Comparison of ENCODE assay signal across 10 cellular contexts in the genomic region with DNA sequence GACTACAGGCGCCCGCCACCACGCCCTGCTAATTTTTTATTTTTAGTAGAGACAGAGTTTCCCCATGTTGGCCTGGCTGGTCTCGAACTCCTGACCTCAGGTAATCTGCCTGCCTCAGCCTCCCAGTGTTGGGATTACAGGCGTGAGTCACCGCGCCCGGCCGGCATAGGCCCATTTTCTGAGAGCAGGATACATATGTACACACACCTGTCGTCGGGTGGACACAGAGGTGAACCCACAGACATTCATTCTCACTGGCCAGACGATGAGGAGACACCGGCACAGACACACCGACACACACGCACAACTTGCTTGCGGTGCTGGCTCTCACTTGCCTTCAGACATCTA. TPM values are rescaled to one million over a fixed set of nuclear protein-coding genes. Genes with fewer than 3 reads are reported as not detected.
DNase-seq lines count a peak whose midpoint lies in the region; ATAC-seq and TF ChIP-seq lines count a peak whose summit lies in the region.
"Had no signal": no experiment of that assay in that cellular context is flagged by ENCODE, and none has a peak within 500 bp of the region (broad histone marks: within the 10 kb centered on the region; RNA-seq: fewer than 3 reads in every experiment).

No MANE protein-coding gene starts in this region.

- H3K27me3 ChIP-seq in H7 (ENCODE audit: control insufficient read depth, insufficient read depth, low read length), result peaks cover 10% of the 10 kb centered on the region
- no peaks in the 10 kb centered on the region for H3K27me3 ChIP-seq in ascending aorta
- H3K27me3 ChIP-seq in spleen (replicated peaks in 1 of 7), result peaks cover 0 to 23% (median 10%) of the 10 kb centered on the region in 7 donors

- intact Hi-C loops in ascending aorta (cut with DNase I) (no loop called here), spleen (cut with DNase I; ENCODE audit: low total_unique reads) (no loop called here)

- H3K9me3 ChIP-seq in ascending aorta (no peaks in the 10 kb centered on the region), spleen (no peaks in the 10 kb centered on the region)

- no peak for TF ChIP-seq POLR2A in spleen (IDR thresholded peaks at IDR 0.05)

- H3K27ac ChIP-seq in ascending aorta (peak overlapping the region in 1 of 2 donors; percentile 60), spleen (no peak overlapping the region)

- H3K4me1 ChIP-seq in ascending aorta (peaks cover 0 to 6% of the 10 kb centered on the region in 2 donors), spleen (peaks cover 3 to 16% (median 14%) of the 10 kb centered on the region in 6 donors)

- H3K36me3 ChIP-seq in H7 (replicated peaks; ENCODE audit: control insufficient read depth, insufficient read depth, low read length) (no peaks in the 10 kb centered on the region), ascending aorta (no peaks in the 10 kb centered on the region), spleen (no peaks in the 10 kb centered on the region)

- no peak for DNase-seq in H7
- DNase-seq in ascending aorta (ENCODE audit: low spot score in 2 of 2), result no peak
- no peak for DNase-seq in spleen
- DNase-seq in NCI-H82 treated with DMSO at 0.1 percent for 48 hours (lab: John Stamatoyannopoulos, UW; ENCODE audit: unreplicated experiment), result no peak
- no peak for DNase-seq in 8988T
- DNase-seq in activated CD4-positive, alpha-beta T cell treated with anti-CD3 and anti-CD28 coated beads for 48 hours, result no peak
- DNase-seq: activated CD4-positive, alpha-beta T cell treated with anti-CD3 and anti-CD28 coated beads for 1 hour had no signal

- 83 to 91% (median 87%) methylated on average over 15 to 16 of the region's 16 CpGs for WGBS in spleen, 5 donors

- no peak for TF ChIP-seq CTCF in ascending aorta (IDR thresholded peaks at IDR 0.05)
- no peak for TF ChIP-seq CTCF in spleen (IDR thresholded peaks at IDR 0.05 in 8 of 11, conservative IDR thresholded peaks at IDR 0.05 in 3 of 11)

- ATAC-seq in HG03175 (IDR thresholded peaks at IDR 0.05; ENCODE audit: unreplicated experiment), result no peak

- H3K4me3 ChIP-seq in H7 (ENCODE audit: insufficient read depth, low read depth, low read length), result peak overlapping the region; percentile 64
- peak overlapping the region; percentile 65 to 73 for H3K4me3 ChIP-seq in ascending aorta
- peak overlapping the region; percentile 57 for H3K4me3 ChIP-seq in iPS-11a (ENCODE audit: low read depth, low read length)
- H3K4me3 ChIP-seq in spleen, result peak overlapping the region in 5 of 8 donors; percentile 29 to 69 (median 44)

RNA-seq across cellular contexts. Expression of gene PTCH2, which starts 0.7 kb away (rescaled TPM):
- 0.18 and 0.42 TPM in 2 replicates for total RNA-seq in H7 (2014; rRNA removed; shearing (Covaris generic))
- total RNA-seq in ascending aorta (not detected), spleen (1 to 10 TPM; 1.0 to 1.5 (median 1.2) TPM)
- 1 to 10 TPM in 2 of 3 donors, under 1 TPM in 1; 0.56 to 1.6 (median 1.3) TPM for polyA plus RNA-seq in spleen

RNA-seq across cellular contexts. Expression of gene BTBD19, which starts 34.1 kb away (rescaled TPM):
- total RNA-seq in H7 (2014; rRNA removed; shearing (Covaris generic)), result 0.78 and 1.4 TPM in 2 replicates
- total RNA-seq in ascending aorta (15.1 TPM), spleen (10 to 100 TPM in 1 of 7 donors, 1 to 10 TPM in 6; 2.8 to 11.9 (median 7.3) TPM)
- 1 to 10 TPM in 2 of 3 donors, under 1 TPM in 1; 0.73 to 5.5 (median 1.1) TPM for polyA plus RNA-seq in spleen

RNA-seq across cellular contexts. Expression of gene DYNLT4, which starts 35.2 kb away (rescaled TPM):
- total RNA-seq in H7 (2014; rRNA removed; shearing (Covaris generic)), result 1.00 TPM in 1 of 2 replicates, not detected in the other
- not detected for total RNA-seq in ascending aorta
- total RNA-seq in spleen, result 1 to 10 TPM in 2 of 7 donors, under 1 TPM in 2, not detected in 3; 0.82 to 2.1 (median 1.1) TPM
- polyA plus RNA-seq in spleen, result under 1 TPM; 0.15 to 0.58 (median 0.22) TPM
- total RNA-seq: LHCN-M2 had no signal

RNA-seq across cellular contexts. Expression of gene PLK3, which starts 42.2 kb away (rescaled TPM):
- 4.9 and 10.1 TPM in 2 replicates for total RNA-seq in H7 (2014; rRNA removed; shearing (Covaris generic))
- 107 TPM for total RNA-seq in ascending aorta
- 10 to 100 TPM; 22.0 to 51.7 (median 33.1) TPM for total RNA-seq in spleen
- polyA plus RNA-seq in spleen, result 10 to 100 TPM; 14.7 to 24.6 (median 24.3) TPM

RNA-seq across cellular contexts. Expression of gene BEST4, which starts 54.4 kb away (rescaled TPM):
- 0.80 and 1.4 TPM in 2 replicates for total RNA-seq in H7 (2014; rRNA removed; shearing (Covaris generic))
- total RNA-seq in ascending aorta (not detected), spleen (under 1 TPM in 4 of 7 donors, not detected in 3; 0.16 to 0.61 (median 0.30) TPM)
- polyA plus RNA-seq in spleen, result under 1 TPM; 0.32 to 0.89 (median 0.80) TPM
- total RNA-seq: LHCN-M2 had no signal
